In the genomic region with DNA sequence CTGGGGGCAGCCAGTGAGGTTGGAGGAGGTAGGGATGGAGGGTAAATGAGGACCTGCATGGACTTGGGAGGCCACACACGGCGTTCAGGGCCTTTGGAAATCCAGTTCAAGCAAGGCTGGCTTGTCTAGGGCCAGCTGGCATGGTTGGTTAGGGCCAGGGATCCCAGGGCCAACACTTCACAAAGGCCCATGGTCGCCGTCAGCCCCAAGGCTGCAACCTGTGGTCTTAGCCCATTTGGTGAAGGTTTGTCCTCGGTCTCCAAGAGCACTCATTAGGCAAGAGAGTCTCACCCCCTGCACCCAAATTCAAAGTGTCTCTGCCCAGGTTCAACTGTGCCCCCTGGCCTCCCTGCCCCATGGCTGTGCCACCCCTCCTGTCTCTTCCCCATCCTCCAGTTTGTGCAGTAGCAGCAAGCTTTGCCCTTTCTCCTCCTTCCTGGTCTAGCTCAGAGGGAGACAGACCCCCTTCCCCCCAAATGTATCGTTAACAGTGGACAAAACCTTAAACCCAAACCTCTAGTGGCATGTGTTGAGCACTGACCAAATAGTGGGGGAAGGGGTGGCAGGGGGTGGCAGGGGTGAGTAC, we compare ENCODE assay signal across 8 cellular contexts.
A peak's percentile ranks its signal among the peaks of the same experiment; 100 is the strongest.
DNase-seq lines count a peak whose midpoint lies in the region; ATAC-seq and TF ChIP-seq lines count a peak whose summit lies in the region.

No MANE protein-coding gene starts in this region.

- ATAC-seq in gastrocnemius medialis (no peak), HG02798 (IDR thresholded peaks at IDR 0.05; ENCODE audit: poor library complexity, unreplicated experiment) (no peak)

- in situ Hi-C loops in gastrocnemius medialis (cut with MboI; ENCODE audit: low sequenced_read_pairs in 4 of 4): loop anchor here (5.0 to 25.0 kb wide), 5 partner anchors 243 to 1043 kb away; partner anchors contain the start of gene FBXL14 (in 3 of the 4)

- TF ChIP-seq CTCF in fibroblast of mammary gland (conservative IDR thresholded peaks at IDR 0.05; ENCODE audit: control insufficient read depth, insufficient read depth, low read depth, low read length) (no peak), gastrocnemius medialis (IDR thresholded peaks at IDR 0.05 in 4 of 5, conservative IDR thresholded peaks at IDR 0.05 in 1 of 5) (no peak)

- H3K27me3 ChIP-seq in HUES48 (ENCODE audit: control insufficient read depth, insufficient read depth, low read length) (0 out of 2 replicates have a peak, but pooled peaks cover 5% of the 10 kb centered on the region), SJCRH30 (no peaks in the 10 kb centered on the region), gastrocnemius medialis (no peaks in the 10 kb centered on the region)

- TF ChIP-seq POLR2A in gastrocnemius medialis (IDR thresholded peaks at IDR 0.05): no peak

- H3K4me1 ChIP-seq in HUES48 (ENCODE audit: control insufficient read depth, insufficient read depth, low read length) (peaks cover 10% of the 10 kb centered on the region; the same call in 1 of the 2 replicates), SJCRH30 (peaks cover 5% of the 10 kb centered on the region; the same call in 1 of the 2 replicates), gastrocnemius medialis (peaks cover 20 to 22% of the 10 kb centered on the region in 2 donors)

- DNase-seq in SJCRH30 (no peak), fibroblast of mammary gland (ENCODE audit: low read depth) (no peak), gastrocnemius medialis (no peak), NCI-H510A treated with DMSO at 0.1 percent for 48 hours (lab: John Stamatoyannopoulos, UW) (no peak)
- no peak for DNase-seq in stimulated activated CD4-positive, alpha-beta T cell treated with anti-CD3 and anti-CD28 coated beads, Interleukin-1b, Interleukin-23, amount 100 ng/mL, for 48 hours
- DNase-seq in stimulated activated naive CD4-positive, alpha-beta T cell (lab: John Stamatoyannopoulos, UW): no peak

- H3K4me3 ChIP-seq in HUES48 (ENCODE audit: low read depth, low read length) (0 out of 2 replicates have a peak overlapping the region, but pooled peaks have one; percentile 68), SJCRH30 (peak overlapping the region; percentile 68), fibroblast of mammary gland (ENCODE audit: control insufficient read depth, low read depth, low read length) (peak overlapping the region; percentile 62), gastrocnemius medialis (peak overlapping the region; percentile 63 to 74 (median 71))

- intact Hi-C loops in gastrocnemius medialis (cut with DNase I; ENCODE audit: low total_unique reads): loop anchor here (1.0 kb wide), 1 partner anchor 245 kb away; no protein-coding TSS in a partner anchor

- no peak overlapping the region for H3K9ac ChIP-seq in HUES48 (ENCODE audit: low read depth, low read length)

- H3K36me3 ChIP-seq in HUES48 (ENCODE audit: control insufficient read depth, insufficient read depth, low read length) (no peaks in the 10 kb centered on the region), SJCRH30 (no peaks in the 10 kb centered on the region), gastrocnemius medialis (no peaks in the 10 kb centered on the region)

- H3K9me3 ChIP-seq in HUES48 (ENCODE audit: control insufficient read depth, insufficient read depth, low read length) (no peaks in the 10 kb centered on the region), SJCRH30 (replicated peaks) (no peaks in the 10 kb centered on the region), gastrocnemius medialis (no peaks in the 10 kb centered on the region)

- H3K27ac ChIP-seq in HUES48 (ENCODE audit: low read depth, low read length): no peak overlapping the region
- no peak overlapping the region for H3K27ac ChIP-seq in SJCRH30
- H3K27ac ChIP-seq in gastrocnemius medialis: peak overlapping the region; percentile 86 to 95 (median 92)

Comparison
In these comparisons a context has a peak if more than half of its experiments do, and no peak if none do; other contexts are left out.
1. H3K27ac ChIP-seq: peak in gastrocnemius medialis (4 of 4); none in HUES48 (single experiment) and SJCRH30 (single experiment).
2. Peak in every context shown above with its lines, with median percentiles within 50 percentile points of each other: H3K4me3 ChIP-seq.